ENCODE assay signal across 13 cellular contexts in the genomic region with DNA sequence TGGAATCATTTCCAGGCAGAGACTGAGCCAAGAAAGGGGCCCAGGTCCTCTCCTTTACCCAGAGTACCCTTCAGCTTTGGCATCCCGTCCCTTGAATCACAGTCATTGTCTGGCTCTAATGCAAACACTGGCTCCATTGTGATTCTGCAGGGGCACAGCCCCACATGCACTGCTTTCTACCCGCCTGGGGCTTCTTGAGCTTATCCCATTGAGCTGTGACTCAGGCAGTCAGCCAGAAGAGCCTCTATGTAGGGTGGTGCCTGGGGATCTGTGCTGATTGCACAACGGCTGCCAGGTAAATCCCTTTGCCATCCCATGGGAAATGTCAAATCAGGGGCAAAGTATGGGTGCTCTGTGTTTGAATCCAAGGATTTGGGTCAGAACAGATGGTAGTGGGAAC.
DNase-seq lines count a peak whose midpoint lies in the region; ATAC-seq, FAIRE-seq and TF ChIP-seq lines count a peak whose summit lies in the region.
"Had no signal": no experiment of that assay in that cellular context is flagged by ENCODE, and none has a peak within 500 bp of the region (broad histone marks: within the 10 kb centered on the region; RNA-seq: fewer than 3 reads in every experiment).

No MANE protein-coding gene starts in this region.

- TF ChIP-seq CTCF in bronchial epithelial cell (IDR thresholded peaks at IDR 0.05; ENCODE audit: insufficient read depth, low read length, severe bottlenecking) (no peak), neural progenitor cell (IDR thresholded peaks at IDR 0.05) (no peak), mesothelial cell of epicardium (IDR thresholded peaks at IDR 0.05; ENCODE audit: unreplicated experiment) (no peak)

- peaks cover 35% of the 10 kb centered on the region for H3F3A ChIP-seq in neural progenitor cell (ENCODE audit: low read depth)

- H3K27me3 ChIP-seq in bronchial epithelial cell (ENCODE audit: control insufficient read depth, insufficient read depth, low read length) (no peaks in the 10 kb centered on the region), neural progenitor cell (no peaks in the 10 kb centered on the region)

- no peak overlapping the region for H3K4me3 ChIP-seq in bronchial epithelial cell (ENCODE audit: low read depth, low read length)
- no peak overlapping the region for H3K4me3 ChIP-seq in neural progenitor cell

- ATAC-seq in GM21360 (IDR thresholded peaks at IDR 0.05; ENCODE audit: unreplicated experiment) (no peak), GM18505 (IDR thresholded peaks at IDR 0.05; ENCODE audit: unreplicated experiment) (no peak)
- ATAC-seq: naive thymus-derived CD8-positive, alpha-beta T cell had no signal

- H3K4me1 ChIP-seq in neural progenitor cell = peaks cover 34% of the 10 kb centered on the region

- H2AFZ ChIP-seq in neural progenitor cell (replicated peaks) = no peak overlapping the region

- no peak overlapping the region for H3K27ac Mint-ChIP-seq in neural progenitor cell
- no peak overlapping the region for H3K27ac Mint-ChIP-seq in mesothelial cell of epicardium
- H3K27ac Mint-ChIP-seq: naive thymus-derived CD8-positive, alpha-beta T cell had no signal

- H3K4me3 Mint-ChIP-seq in neural progenitor cell (no peak overlapping the region), mesothelial cell of epicardium (no peak overlapping the region)
- H3K4me3 Mint-ChIP-seq: naive thymus-derived CD8-positive, alpha-beta T cell had no signal

- peak overlapping the region; percentile 7 for H3K4me2 ChIP-seq in neural progenitor cell

- H3K9me3 Mint-ChIP-seq in neural progenitor cell (no peaks in the 10 kb centered on the region), mesothelial cell of epicardium (peaks cover 5% of the 10 kb centered on the region)

- H3K9me3 ChIP-seq in neural progenitor cell (ENCODE audit: low read depth) = no peaks in the 10 kb centered on the region

- H3K36me3 Mint-ChIP-seq in neural progenitor cell (no peaks in the 10 kb centered on the region), mesothelial cell of epicardium (no peaks in the 10 kb centered on the region)
- H3K36me3 Mint-ChIP-seq: naive thymus-derived CD8-positive, alpha-beta T cell had no signal

- peak; percentile 93 for DNase-seq in DMS153 treated with DMSO at 0.1 percent for 48 hours (lab: John Stamatoyannopoulos, UW; ENCODE audit: unreplicated experiment)
- DNase-seq in NCI-H2029 (lab: John Stamatoyannopoulos, UW) = peak; percentile 68
- peak; percentile 98 for DNase-seq in bronchial epithelial cell (ENCODE audit: low read depth)
- DNase-seq in neural progenitor cell (ENCODE audit: low spot score) = peak; percentile 75
- no peak for DNase-seq in activated effector memory CD4-positive, alpha-beta T cell treated with Interleukin-2 at 50 U/mL for 16 hours
- DNase-seq in mesothelial cell of epicardium (ENCODE audit: low spot score in 2 of 2, unreplicated experiment in 2 of 2) = no peak
- DNase-seq: erythroblast; naive thymus-derived CD8-positive, alpha-beta T cell; OCI-M1 had no signal

- H3K27ac ChIP-seq in neural progenitor cell = no peak overlapping the region

- no peaks in the 10 kb centered on the region for H3K79me2 ChIP-seq in neural progenitor cell (ENCODE audit: low read depth)

- H3K27me3 Mint-ChIP-seq in neural progenitor cell (ENCODE audit: insufficient read depth, low read depth) (peaks cover 4% of the 10 kb centered on the region), mesothelial cell of epicardium (ENCODE audit: low read depth) (no peaks in the 10 kb centered on the region)

- no peak for TF ChIP-seq POLR2A in GM18505 (IDR thresholded peaks at IDR 0.05; ENCODE audit: borderline replicate concordance, extremely low read depth, insufficient read depth, insufficient read length)

- H3K4me1 Mint-ChIP-seq in neural progenitor cell (peaks cover 22% of the 10 kb centered on the region), mesothelial cell of epicardium (peaks cover 2% of the 10 kb centered on the region)
- H3K4me1 Mint-ChIP-seq: naive thymus-derived CD8-positive, alpha-beta T cell had no signal

- no peaks in the 10 kb centered on the region for H4K20me1 ChIP-seq in neural progenitor cell (ENCODE audit: low read depth)

- H3K36me3 ChIP-seq in bronchial epithelial cell (ENCODE audit: control insufficient read depth, insufficient read depth, low read length) = no peaks in the 10 kb centered on the region
- H3K36me3 ChIP-seq in neural progenitor cell = no peaks in the 10 kb centered on the region

- FAIRE-seq in bronchial epithelial cell (lab: Jason Lieb, UNC) = peak; percentile 91
- FAIRE-seq: astrocyte, TTC549 had no signal

- no peak overlapping the region for H3K9ac ChIP-seq in neural progenitor cell

Comparison
In these comparisons a context has a peak if more than half of its experiments do, and no peak if none do; other contexts are left out.
1. DNase-seq: peak in DMS153 treated with DMSO at 0.1 percent for 48 hours (single experiment), NCI-H2029 (single experiment), bronchial epithelial cell (single experiment) and neural progenitor cell (single experiment); none in activated effector memory CD4-positive, alpha-beta T cell treated with Interleukin-2 at 50 U/mL for 16 hours (single experiment) and mesothelial cell of epicardium (0 of 2).